In genomic region chr2:148529745-148530144, GRCh38 we compare ENCODE assay signal across 19 cellular contexts.
DNase-seq lines count a peak whose midpoint lies in the region; ATAC-seq and TF ChIP-seq lines count a peak whose summit lies in the region.
"Had no signal": no experiment of that assay in that cellular context is flagged by ENCODE, and none has a peak within 500 bp of the region (broad histone marks: within the 10 kb centered on the region; RNA-seq: fewer than 3 reads in every experiment).

No MANE protein-coding gene starts in this region.

- peaks cover 5% of the 10 kb centered on the region for H3K36me3 Mint-ChIP-seq in activated CD4-positive, alpha-beta T cell treated with anti-CD3 and anti-CD28 coated beads, Interleukin-2, amount 10 ng/mL, durations not matched to agents 7 days and 5 days (ENCODE audit: low read depth)
- no peaks in the 10 kb centered on the region for H3K36me3 Mint-ChIP-seq in CD4-positive, alpha-beta T cell (ENCODE audit: low read depth)
- peaks cover 2% of the 10 kb centered on the region for H3K36me3 Mint-ChIP-seq in activated T-helper 17 cell treated with anti-CD3 and anti-CD28 coated beads, Interleukin-2, amount 50 U/mL, for 72 hours (ENCODE audit: low read depth)
- peaks cover 0 to 6% (median 0%) of the 10 kb centered on the region in 5 donors for H3K36me3 Mint-ChIP-seq in naive thymus-derived CD4-positive, alpha-beta T cell
- H3K36me3 Mint-ChIP-seq: CD14-positive monocyte had no signal

- no peak for TF ChIP-seq CTCF in CD4-positive, alpha-beta T cell (IDR thresholded peaks at IDR 0.05)

- no peak for DNase-seq in activated CD4-positive, alpha-beta T cell treated with anti-CD3 and anti-CD28 coated beads, Interleukin-2, amount 10 ng/mL, durations not matched to agents 7 days and 5 days
- no peak for DNase-seq in activated CD4-positive, alpha-beta T cell treated with anti-CD3 and anti-CD28 coated beads, Interleukin-2, amount 50 U/mL, for 1 hour
- DNase-seq in CD4-positive, alpha-beta T cell = no peak
- DNase-seq in naive thymus-derived CD4-positive, alpha-beta T cell = no peak
- no peak for DNase-seq in T-helper 9 cell
- DNase-seq in stimulated activated CD4-positive, alpha-beta T cell treated with anti-CD3 and anti-CD28 coated beads, Interleukin-2, amount 100 ng/mL, for 48 hours = no peak
- no peak for DNase-seq in SW 1271 (lab: John Stamatoyannopoulos, UW)
- DNase-seq: DND-41, GDM1, MV-4-11, NCI-H1417 treated with DMSO at 0.1 percent for 48 hours, NCI-H2029, NCI-H510A, NCI-H82 had no signal

- no peak overlapping the region for H3K27ac ChIP-seq in CD4-positive, alpha-beta T cell (ENCODE audit: low read depth, low read length)
- peak overlapping the region; percentile 65 for H3K27ac ChIP-seq in naive thymus-derived CD4-positive, alpha-beta T cell (ENCODE audit: low read depth, low read length)
- H3K27ac ChIP-seq: A549, HL-60 had no signal

- peaks cover 54% of the 10 kb centered on the region for H3K4me1 Mint-ChIP-seq in activated CD4-positive, alpha-beta T cell treated with anti-CD3 and anti-CD28 coated beads, Interleukin-2, amount 10 ng/mL, durations not matched to agents 7 days and 5 days
- peaks cover 91% of the 10 kb centered on the region for H3K4me1 Mint-ChIP-seq in CD4-positive, alpha-beta T cell (ENCODE audit: low read depth)
- peaks cover 84% of the 10 kb centered on the region for H3K4me1 Mint-ChIP-seq in activated T-helper 17 cell treated with anti-CD3 and anti-CD28 coated beads, Interleukin-2, amount 50 U/mL, for 72 hours
- peaks cover 49 to 98% (median 91%) of the 10 kb centered on the region in 7 donors for H3K4me1 Mint-ChIP-seq in naive thymus-derived CD4-positive, alpha-beta T cell

- CTCF ChIA-PET in activated CD4-positive, alpha-beta T cell treated with anti-CD3 and anti-CD28 coated beads, Interleukin-2, amount 10 ng/mL, durations not matched to agents 7 days and 5 days (lab: Charles Lee) = interaction anchor here (0.9 to 8.8 kb wide), 3 partner anchors 12 to 25 kb away, joined by 3 to 82 read pairs (median 3); no protein-coding TSS in a partner anchor
- CTCF ChIA-PET in CD4-positive, alpha-beta T cell (lab: Charles Lee) = interaction anchor here (1.0 to 1.6 kb wide), 2 partner anchors 20 to 23 kb away, joined by 3 to 4 read pairs; no protein-coding TSS in a partner anchor
- CTCF ChIA-PET in naive thymus-derived CD4-positive, alpha-beta T cell (lab: Charles Lee) = interaction anchor here (0.6 to 1.8 kb wide), 3 partner anchors 8 to 35 kb away, joined by 3 to 5 read pairs (median 4); no protein-coding TSS in a partner anchor

- peak overlapping the region; percentile 50 for H3K27ac Mint-ChIP-seq in activated CD4-positive, alpha-beta T cell treated with anti-CD3 and anti-CD28 coated beads, Interleukin-2, amount 10 ng/mL, durations not matched to agents 7 days and 5 days
- H3K27ac Mint-ChIP-seq in CD4-positive, alpha-beta T cell = peak overlapping the region; percentile 85
- no peak overlapping the region for H3K27ac Mint-ChIP-seq in activated T-helper 17 cell treated with anti-CD3 and anti-CD28 coated beads, Interleukin-2, amount 50 U/mL, for 72 hours
- peak overlapping the region; percentile 78 to 98 (median 94) for H3K27ac Mint-ChIP-seq in naive thymus-derived CD4-positive, alpha-beta T cell
- H3K27ac Mint-ChIP-seq: CD14-positive monocyte had no signal

- H3K9me3 Mint-ChIP-seq in activated CD4-positive, alpha-beta T cell treated with anti-CD3 and anti-CD28 coated beads, Interleukin-2, amount 10 ng/mL, durations not matched to agents 7 days and 5 days = peaks cover 2% of the 10 kb centered on the region
- H3K9me3 Mint-ChIP-seq in CD4-positive, alpha-beta T cell = peaks cover 2% of the 10 kb centered on the region
- H3K9me3 Mint-ChIP-seq in activated T-helper 17 cell treated with anti-CD3 and anti-CD28 coated beads, Interleukin-2, amount 50 U/mL, for 72 hours = peaks cover 3% of the 10 kb centered on the region
- H3K9me3 Mint-ChIP-seq in naive thymus-derived CD4-positive, alpha-beta T cell = peaks cover 0 to 9% (median 0%) of the 10 kb centered on the region in 11 donors
- H3K9me3 Mint-ChIP-seq: CD14-positive monocyte had no signal

- no peak overlapping the region for H3K4me3 ChIP-seq in naive thymus-derived CD4-positive, alpha-beta T cell (ENCODE audit: low read length)
- H3K4me3 ChIP-seq: A549 had no signal

- H3K4me1 ChIP-seq in naive thymus-derived CD4-positive, alpha-beta T cell (ENCODE audit: control insufficient read depth in 2 of 2, insufficient read depth in 2 of 2, low read length in 2 of 2) = peaks cover 29 to 72% of the 10 kb centered on the region in 2 donors
- H3K4me1 ChIP-seq: A549 had no signal

- H3K4me3 Mint-ChIP-seq in activated CD4-positive, alpha-beta T cell treated with anti-CD3 and anti-CD28 coated beads, Interleukin-2, amount 10 ng/mL, durations not matched to agents 7 days and 5 days = no peak overlapping the region
- H3K4me3 Mint-ChIP-seq in CD4-positive, alpha-beta T cell = peak overlapping the region; percentile 66
- H3K4me3 Mint-ChIP-seq in activated T-helper 17 cell treated with anti-CD3 and anti-CD28 coated beads, Interleukin-2, amount 50 U/mL, for 72 hours = peak overlapping the region; percentile 80
- H3K4me3 Mint-ChIP-seq in naive thymus-derived CD4-positive, alpha-beta T cell = peak overlapping the region; percentile 50 to 92 (median 87)
- H3K4me3 Mint-ChIP-seq: CD14-positive monocyte had no signal

- H3K9me3 ChIP-seq in CD4-positive, alpha-beta T cell (ENCODE audit: control insufficient read depth, low read length) = no peaks in the 10 kb centered on the region
- H3K9me3 ChIP-seq in naive thymus-derived CD4-positive, alpha-beta T cell (ENCODE audit: control insufficient read depth in 2 of 3, low read length in 3 of 3) = no peaks in the 10 kb centered on the region
- H3K9me3 ChIP-seq: A549 had no signal

- no peaks in the 10 kb centered on the region for H3K27me3 Mint-ChIP-seq in activated CD4-positive, alpha-beta T cell treated with anti-CD3 and anti-CD28 coated beads, Interleukin-2, amount 10 ng/mL, durations not matched to agents 7 days and 5 days
- H3K27me3 Mint-ChIP-seq in CD4-positive, alpha-beta T cell = no peaks in the 10 kb centered on the region
- no peaks in the 10 kb centered on the region for H3K27me3 Mint-ChIP-seq in activated T-helper 17 cell treated with anti-CD3 and anti-CD28 coated beads, Interleukin-2, amount 50 U/mL, for 72 hours
- H3K27me3 Mint-ChIP-seq in naive thymus-derived CD4-positive, alpha-beta T cell = no peaks in the 10 kb centered on the region

- H3K27me3 ChIP-seq in CD4-positive, alpha-beta T cell (ENCODE audit: control insufficient read depth, insufficient read depth, low read length) = no peaks in the 10 kb centered on the region
- H3K27me3 ChIP-seq in naive thymus-derived CD4-positive, alpha-beta T cell (ENCODE audit: control insufficient read depth in 2 of 2, insufficient read depth in 2 of 2, low read length in 2 of 2) = no peaks in the 10 kb centered on the region

- intact Hi-C loops in CD4-positive, alpha-beta T cell (cut with DNase I, micrococcal nuclease) = loop anchor here (5.0 to 10.0 kb wide), 4 partner anchors 113 to 685 kb away; partner anchors contain the start of genes KIF5C (in 2 of the 2), ACVR2A (in 1 of the 2), EPC2 (in 1 of the 2) and MBD5 (in 1 of the 2)
- intact Hi-C loops in naive thymus-derived CD4-positive, alpha-beta T cell (cut with micrococcal nuclease) = loop anchor here (2.0 to 10.0 kb wide), 6 partner anchors 73 to 1232 kb away; partner anchors contain the start of genes KIF5C (in 1 of the 2) and MMADHC (in 1 of the 2)

- H3K36me3 ChIP-seq in naive thymus-derived CD4-positive, alpha-beta T cell (ENCODE audit: control insufficient read depth in 2 of 3, insufficient read depth in 3 of 3, low read length in 3 of 3) = no peaks in the 10 kb centered on the region

- ATAC-seq in CD4-positive, alpha-beta T cell (ENCODE audit: poor library complexity) = no peak
- no peak for ATAC-seq in activated T-helper 17 cell treated with anti-CD3 and anti-CD28 coated beads, Interleukin-2, amount 50 U/mL, for 72 hours (replicated peaks)
- ATAC-seq in naive thymus-derived CD4-positive, alpha-beta T cell = no peak
- ATAC-seq: A549, Panc1 had no signal

- POLR2A ChIA-PET in activated CD4-positive, alpha-beta T cell treated with anti-CD3 and anti-CD28 coated beads, Interleukin-2, amount 10 ng/mL, durations not matched to agents 7 days and 5 days (lab: Charles Lee) = no interaction called here
- POLR2A ChIA-PET in CD4-positive, alpha-beta T cell (lab: Charles Lee) = interaction anchor here (2.1 to 3.8 kb wide), 5 partner anchors 10 to 116 kb away, joined by 8 to 39 read pairs (median 18); no protein-coding TSS in a partner anchor
- POLR2A ChIA-PET in naive thymus-derived CD4-positive, alpha-beta T cell (lab: Charles Lee) = interaction anchor here (1.0 to 4.8 kb wide), 4 partner anchors 9 to 509 kb away, joined by 3 to 38 read pairs (median 18); partner anchors contain the start of genes EPC2, MBD5 and ORC4
